2 cellular contexts compared by ENCODE assay signal in genomic region chr2:24403168-24403850, GRCh38.
A peak's percentile ranks its signal among the peaks of the same experiment; 100 is the strongest.
TF ChIP-seq lines count a peak whose summit lies in the region.

No MANE protein-coding gene starts in this region.

TF ChIP-seq in WTC11, 78 proteins besides CTCF, POLR2A, EP300 and RAD21:
- TF ChIP-seq ZNF232 (CRISPR knock-in tag; IDR thresholded peaks at IDR 0.05) (no peak), ZSCAN18 (CRISPR knock-in tag; IDR thresholded peaks at IDR 0.05) (no peak), HMGXB4 (CRISPR knock-in tag; IDR thresholded peaks at IDR 0.05) (no peak), NFYB (CRISPR knock-in tag; conservative IDR thresholded peaks at IDR 0.05; ENCODE audit: low read depth) (peak; percentile 63), FOXP1 (CRISPR knock-in tag; IDR thresholded peaks at IDR 0.05; ENCODE audit: borderline replicate concordance) (no peak), CDX4 (CRISPR knock-in tag; IDR thresholded peaks at IDR 0.05; ENCODE audit: borderline replicate concordance) (no peak)

TF ChIP-seq in HepG2, 621 proteins besides CTCF, POLR2A, EP300 and RAD21:
- TF ChIP-seq SRF (IDR thresholded peaks at IDR 0.05; ENCODE audit: low read depth, low read length): peak; percentile 95
- no peak for TF ChIP-seq ZMYM2 (CRISPR knock-in tag; IDR thresholded peaks at IDR 0.05)
- peak; percentile 69 for TF ChIP-seq ZMYM4 (CRISPR knock-in tag; IDR thresholded peaks at IDR 0.05)
- no peak for TF ChIP-seq NFKB2 (CRISPR knock-in tag; IDR thresholded peaks at IDR 0.05; ENCODE audit: borderline replicate concordance)
- TF ChIP-seq ZNF431 (CRISPR knock-in tag; IDR thresholded peaks at IDR 0.05; ENCODE audit: borderline replicate concordance, low read depth): no peak
- peak; percentile 80 for TF ChIP-seq NFYB (CRISPR knock-in tag; IDR thresholded peaks at IDR 0.05)
- TF ChIP-seq NFYC (CRISPR knock-in tag; IDR thresholded peaks at IDR 0.05): peak; percentile 77
- no peak for TF ChIP-seq ZNF207 (IDR thresholded peaks at IDR 0.05; ENCODE audit: borderline replicate concordance)
